26 cellular contexts compared by ENCODE assay signal in the genomic region with DNA sequence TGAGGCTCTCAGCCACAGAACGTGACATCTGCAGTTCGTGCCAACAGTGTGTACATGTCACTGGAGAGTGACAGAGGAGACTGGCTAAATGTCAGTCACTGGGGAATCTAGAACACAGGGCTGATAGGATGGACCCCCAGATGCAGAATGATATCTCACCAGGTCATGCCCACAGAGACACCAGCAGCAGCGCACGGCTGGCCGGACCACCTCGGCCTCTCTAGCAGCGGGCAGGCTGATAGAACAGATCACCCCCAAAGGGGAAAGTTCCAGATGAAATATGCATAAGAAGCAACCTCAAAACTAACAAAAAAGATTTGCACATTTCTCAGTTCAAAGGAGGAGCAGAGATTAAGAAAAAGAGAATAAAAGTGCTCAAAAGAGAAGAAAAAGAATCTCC.
"Had no signal": no experiment of that assay in that cellular context is flagged by ENCODE, and none has a peak within 500 bp of the region (broad histone marks: within the 10 kb centered on the region; RNA-seq: fewer than 3 reads in every experiment).

No MANE protein-coding gene starts in this region.

- H3K27me3 Mint-ChIP-seq: natural killer cell treated with Interleukin-12 subunit alpha and Interleukin-12 subunit beta and Interleukin-15 and Interleukin-18, amount 100 ng/mL, for 72 hours; stimulated activated memory B cell treated with anti-CD40 and anti-IgM and Interleukin-4, amounts not matched to agents 10 μg/mL and 1 μg/mL and 100 μg/mL, for 72 hours; stimulated activated naive CD8-positive, alpha-beta T cell treated with anti-CD3 and anti-CD28 coated beads, Interleukin-15, Interleukin-2, amounts not matched to agents 100 ng/mL and 50 ng/mL, for 24 hours had no signal

- H3K79me2 ChIP-seq: parathyroid adenoma had no signal

- H3K4me1 ChIP-seq: parathyroid adenoma, psoas muscle, right lobe of liver, sigmoid colon, thyroid gland, vagina had no signal

- ATAC-seq: naive thymus-derived CD8-positive, alpha-beta T cell; psoas muscle had no signal

- H3K9me3 Mint-ChIP-seq: naive thymus-derived CD8-positive, alpha-beta T cell; natural killer cell treated with Interleukin-12 subunit alpha and Interleukin-12 subunit beta and Interleukin-15 and Interleukin-18, amount 100 ng/mL, for 72 hours; nephron progenitor cell; neural crest cell; stimulated activated memory B cell treated with anti-CD40 and anti-IgM and Interleukin-4, amounts not matched to agents 10 μg/mL and 1 μg/mL and 100 μg/mL, for 72 hours; stimulated activated naive CD8-positive, alpha-beta T cell treated with anti-CD3 and anti-CD28 coated beads, Interleukin-15, Interleukin-2, amounts not matched to agents 100 ng/mL and 50 ng/mL, for 24 hours had no signal

- H3K27ac Mint-ChIP-seq: naive B cell; naive thymus-derived CD8-positive, alpha-beta T cell; natural killer cell treated with Interleukin-12 subunit alpha and Interleukin-12 subunit beta and Interleukin-15 and Interleukin-18, amount 100 ng/mL, for 72 hours; nephron progenitor cell; progenitor cell of endocrine pancreas; stimulated activated memory B cell treated with anti-CD40 and anti-IgM and Interleukin-4, amounts not matched to agents 10 μg/mL and 1 μg/mL and 100 μg/mL, for 72 hours; stimulated activated naive CD8-positive, alpha-beta T cell treated with anti-CD3 and anti-CD28 coated beads, Interleukin-15, Interleukin-2, amounts not matched to agents 100 ng/mL and 50 ng/mL, for 24 hours had no signal

- H3K36me3 Mint-ChIP-seq: naive B cell; naive thymus-derived CD8-positive, alpha-beta T cell; natural killer cell treated with Interleukin-12 subunit alpha and Interleukin-12 subunit beta and Interleukin-15 and Interleukin-18, amount 100 ng/mL, for 72 hours; stimulated activated memory B cell treated with anti-CD40 and anti-IgM and Interleukin-4, amounts not matched to agents 10 μg/mL and 1 μg/mL and 100 μg/mL, for 72 hours had no signal

- H2AFZ ChIP-seq: parathyroid adenoma had no signal

- H3K4me3 Mint-ChIP-seq: naive B cell; naive thymus-derived CD8-positive, alpha-beta T cell; natural killer cell treated with Interleukin-12 subunit alpha and Interleukin-12 subunit beta and Interleukin-15 and Interleukin-18, amount 100 ng/mL, for 72 hours; nephron progenitor cell; neural crest cell; stimulated activated memory B cell treated with anti-CD40 and anti-IgM and Interleukin-4, amounts not matched to agents 10 μg/mL and 1 μg/mL and 100 μg/mL, for 72 hours; stimulated activated naive CD8-positive, alpha-beta T cell treated with anti-CD3 and anti-CD28 coated beads, Interleukin-15, Interleukin-2, amounts not matched to agents 100 ng/mL and 50 ng/mL, for 24 hours had no signal

- H3K9ac ChIP-seq: parathyroid adenoma had no signal

- H3K4me1 Mint-ChIP-seq: naive B cell; naive thymus-derived CD8-positive, alpha-beta T cell; neural crest cell; stimulated activated memory B cell treated with anti-CD40 and anti-IgM and Interleukin-4, amounts not matched to agents 10 μg/mL and 1 μg/mL and 100 μg/mL, for 72 hours had no signal

- DNase-seq: naive B cell; naive thymus-derived CD8-positive, alpha-beta T cell; nephron progenitor cell; occipital lobe; ovary; psoas muscle; right lobe of liver; sigmoid colon; small intestine; stimulated activated CD4-positive, alpha-beta T cell treated with anti-CD3 and anti-CD28 coated beads, Interleukin-15, amount 100 ng/mL, for 24 hours; stimulated activated CD4-positive, alpha-beta T cell treated with anti-CD3 and anti-CD28 coated beads, Interleukin-2, amount 100 ng/mL, for 24 hours; stimulated activated CD4-positive, alpha-beta T cell treated with anti-CD3 and anti-CD28 coated beads, Interleukin-2, amount 100 ng/mL, for 48 hours; stimulated activated CD4-positive, alpha-beta T cell treated with anti-CD3 and anti-CD28 coated beads, Interleukin-4, amount 100 ng/mL, for 24 hours; stimulated activated naive CD4-positive, alpha-beta T cell; thyroid gland; trophoblast cell had no signal

- H3K27ac ChIP-seq: ovary, parathyroid adenoma, psoas muscle, right lobe of liver, sigmoid colon, thoracic aorta, thyroid gland, tibial nerve, upper lobe of left lung, vagina had no signal

- H3K27me3 ChIP-seq: ovary, right lobe of liver, sigmoid colon, thyroid gland, tibial nerve, upper lobe of left lung, vagina had no signal

- H3K9me3 ChIP-seq: ovary, psoas muscle, right lobe of liver, sigmoid colon, thoracic aorta, thyroid gland, tibial nerve, upper lobe of left lung, vagina had no signal

- H3K36me3 ChIP-seq: ovary, right lobe of liver, sigmoid colon, thoracic aorta, thyroid gland, upper lobe of left lung, vagina had no signal

- H3K4me3 ChIP-seq: ovary, psoas muscle, right lobe of liver, sigmoid colon, thoracic aorta, thyroid gland, tibial nerve, upper lobe of left lung, vagina had no signal
